ENCODE assay signal across 21 cellular contexts in genomic region chr20:55469074-55469473, GRCh38.
DNase-seq lines count a peak whose midpoint lies in the region; ATAC-seq, FAIRE-seq and TF ChIP-seq lines count a peak whose summit lies in the region.
"Had no signal": no experiment of that assay in that cellular context is flagged by ENCODE, and none has a peak within 500 bp of the region (broad histone marks: within the 10 kb centered on the region; RNA-seq: fewer than 3 reads in every experiment).

No MANE protein-coding gene starts in this region.

- H3K79me2 ChIP-seq in HepG2 (ENCODE audit: insufficient read depth, low read length) (no peaks in the 10 kb centered on the region), PC-9 (ENCODE audit: low read depth) (no peaks in the 10 kb centered on the region)

- CTCF ChIA-PET in HepG2 (lab: Yijun Ruan, JAX; ENCODE audit: low intra/inter-chr PET ratio, low total read pairs), result no interaction called here
- CTCF ChIA-PET in PC-9 (lab: Charles Lee), result no interaction called here

- H3K9me3 ChIP-seq in HepG2 (ENCODE audit: low read length) (peaks cover 85% of the 10 kb centered on the region), right lobe of liver (no peaks in the 10 kb centered on the region), WERI-Rb-1 (ENCODE audit: severe bottlenecking) (no peaks in the 10 kb centered on the region), PC-9 (ENCODE audit: insufficient read depth, low read depth) (no peaks in the 10 kb centered on the region)
- H3K9me3 ChIP-seq: A549; BLaER1 treated with 17β-estradiol and CSF1 and Interleukin-3, amounts not matched to agents 10 nM and 100 nM; Caco-2 had no signal

- no peak overlapping the region for H2AFZ ChIP-seq in HepG2 (ENCODE audit: low read length)
- no peak overlapping the region for H2AFZ ChIP-seq in PC-9

- H3K4me3 ChIP-seq in HepG2 (replicated peaks in 1 of 3; ENCODE audit: insufficient read depth in 1 of 3, low read depth in 2 of 3, low read length in 3 of 3), result no peak overlapping the region
- H3K4me3 ChIP-seq in right lobe of liver, result no peak overlapping the region
- H3K4me3 ChIP-seq in WERI-Rb-1 (ENCODE audit: low read depth, low read length), result no peak overlapping the region
- H3K4me3 ChIP-seq in PC-9, result no peak overlapping the region
- H3K4me3 ChIP-seq: A549; BLaER1 treated with 17β-estradiol and CSF1 and Interleukin-3, amounts not matched to agents 10 nM and 100 nM; GM12878 had no signal

- intact Hi-C loops in HepG2 (cut with micrococcal nuclease; ENCODE audit: unreplicated experiment) (no loop called here), right lobe of liver (cut with DNase I) (no loop called here), PC-9 (cut with micrococcal nuclease; ENCODE audit: unreplicated experiment) (no loop called here)

- TF ChIP-seq CTCF in HepG2 (CRISPR knock-in tag; IDR thresholded peaks at IDR 0.05) (no peak), right lobe of liver (IDR thresholded peaks at IDR 0.05) (no peak), WERI-Rb-1 (IDR thresholded peaks at IDR 0.05; ENCODE audit: low read depth, low read length) (no peak), PC-9 (conservative IDR thresholded peaks at IDR 0.05) (no peak)

- H3K9ac ChIP-seq in HepG2 (ENCODE audit: insufficient read depth, low read depth, low read length), result no peak overlapping the region
- H3K9ac ChIP-seq: BLaER1 treated with 17β-estradiol and CSF1 and Interleukin-3, amounts not matched to agents 10 nM and 100 nM had no signal

- TF ChIP-seq EP300 in HepG2 (IDR thresholded peaks at IDR 0.05; ENCODE audit: low read depth in 2 of 2, low read length in 2 of 2) (no peak), HepG2 (CRISPR knock-in tag; IDR thresholded peaks at IDR 0.05; ENCODE audit: borderline replicate concordance) (no peak)

- no peak overlapping the region for H3K4me2 ChIP-seq in HepG2 (ENCODE audit: low read depth, low read length)
- H3K4me2 ChIP-seq in PC-9, result no peak overlapping the region
- H3K4me2 ChIP-seq: A549; BLaER1 treated with 17β-estradiol and CSF1 and Interleukin-3, amounts not matched to agents 10 nM and 100 nM had no signal

- TF ChIP-seq POLR2A in HepG2 (IDR thresholded peaks at IDR 0.05; ENCODE audit: insufficient read depth in 1 of 2, low read depth in 2 of 2, low read length in 2 of 2) (no peak), right lobe of liver (IDR thresholded peaks at IDR 0.05) (no peak)

- no peak overlapping the region for H3K27ac ChIP-seq in HepG2 (ENCODE audit: extremely low read length, insufficient read depth, low read length)
- no peak overlapping the region for H3K27ac ChIP-seq in right lobe of liver
- H3K27ac ChIP-seq in WERI-Rb-1, result peak overlapping the region; percentile 44
- no peak overlapping the region for H3K27ac ChIP-seq in PC-9
- H3K27ac ChIP-seq: 22Rv1; A549; BLaER1 treated with 17β-estradiol and CSF1 and Interleukin-3, amounts not matched to agents 10 nM and 100 nM; C4-2B had no signal

- FAIRE-seq in HepG2 (lab: Jason Lieb, UNC), result no peak
- FAIRE-seq: A549, D721Med, GM12878, GM12892, GM18507 had no signal

- ATAC-seq in HepG2 (no peak), right lobe of liver (no peak)
- ATAC-seq: A549; CD8-positive, alpha-beta T cell; GM12878 had no signal

- H4K20me1 ChIP-seq in HepG2 (ENCODE audit: insufficient read depth, low read length) (no peaks in the 10 kb centered on the region), PC-9 (ENCODE audit: insufficient read depth) (no peaks in the 10 kb centered on the region; the same call in 1 of the 2 replicates)
- H4K20me1 ChIP-seq: BLaER1 treated with 17β-estradiol and CSF1 and Interleukin-3, amounts not matched to agents 10 nM and 100 nM had no signal

- H3K4me1 ChIP-seq in HepG2 (ENCODE audit: insufficient read depth, low read length) (peaks cover 66% of the 10 kb centered on the region), right lobe of liver (peaks cover 0 to 10% (median 3%) of the 10 kb centered on the region in 4 donors), PC-9 (replicated peaks; ENCODE audit: insufficient read depth) (no peaks in the 10 kb centered on the region)
- H3K4me1 ChIP-seq: A549; BLaER1 treated with 17β-estradiol and CSF1 and Interleukin-3, amounts not matched to agents 10 nM and 100 nM; Caco-2 had no signal

- H3K9me2 ChIP-seq in PC-9 (ENCODE audit: insufficient read depth), result no peaks in the 10 kb centered on the region

- BruUV-seq in HepG2 (replicated peaks; lab: Mats Ljungman, UMichigan) (no TSS peak), PC-9 (replicated peaks; lab: Mats Ljungman, UMichigan) (no TSS peak)

- H3K36me3 ChIP-seq in HepG2 (replicated peaks in 1 of 2; ENCODE audit: control insufficient read depth in 1 of 2, insufficient read depth in 2 of 2, low read length in 2 of 2) (no peaks in the 10 kb centered on the region), right lobe of liver (no peaks in the 10 kb centered on the region), WERI-Rb-1 (no peaks in the 10 kb centered on the region), PC-9 (ENCODE audit: low read depth) (no peaks in the 10 kb centered on the region)
- H3K36me3 ChIP-seq: BLaER1 treated with 17β-estradiol and CSF1 and Interleukin-3, amounts not matched to agents 10 nM and 100 nM had no signal

- TF ChIP-seq RAD21 in HepG2 (CRISPR knock-in tag; IDR thresholded peaks at IDR 0.05), result no peak

- in situ Hi-C loops in HepG2 (cut with HindIII; ENCODE audit: extremely low pct_ligation_motif_present, low pct_unique_long_range_greater_than_20kb), result no loop called here

- H3K27me3 ChIP-seq in HepG2 (ENCODE audit: control insufficient read depth in 1 of 2, insufficient read depth in 2 of 2, low read length in 2 of 2), result no peaks in the 10 kb centered on the region
- H3K27me3 ChIP-seq in right lobe of liver, result no peaks in the 10 kb centered on the region
- H3K27me3 ChIP-seq in WERI-Rb-1 (ENCODE audit: insufficient read depth, low read depth, severe bottlenecking), result peaks cover 5% of the 10 kb centered on the region
- H3K27me3 ChIP-seq in PC-9 (ENCODE audit: insufficient read depth, low read depth), result no peaks in the 10 kb centered on the region
- H3K27me3 ChIP-seq: BLaER1 treated with 17β-estradiol and CSF1 and Interleukin-3, amounts not matched to agents 10 nM and 100 nM had no signal

- no peaks in the 10 kb centered on the region for H3F3A ChIP-seq in PC-9 (ENCODE audit: insufficient read depth, low read depth)

- WGBS in HepG2 (ENCODE audit: low lambda C conversion rate), result 37% methylated on average over 2 of the region's 2 CpGs
- 78% methylated on average over 2 of the region's 2 CpGs for WGBS in right lobe of liver (ENCODE audit: insufficient coverage, low coverage, low lambda C conversion rate, missing lambda C conversion rate)

- DNase-seq in HepG2 (ENCODE audit: low spot score) (no peak), right lobe of liver (no peak), WERI-Rb-1 (peak; percentile 12), NCI-H510A treated with DMSO at 0.1 percent for 48 hours (lab: John Stamatoyannopoulos, UW) (no peak), PC-9 (no peak)
- DNase-seq: AML-193; Caco-2; Calu3; CD4-positive, alpha-beta T cell; CD8-positive, alpha-beta T cell; DND-41; EL; GDM1 had no signal

- POLR2A ChIA-PET in HepG2 (lab: Yijun Ruan, JAX) (no interaction called here), PC-9 (lab: Charles Lee; ENCODE audit: unreplicated experiment) (no interaction called here)

TF ChIP-seq in HepG2, 621 proteins besides CTCF, POLR2A, EP300 and RAD21 (continues in another document):
- TF ChIP-seq SOX13 (IDR thresholded peaks at IDR 0.05) (no peak), SOX13 (CRISPR knock-in tag; conservative IDR thresholded peaks at IDR 0.05 in 1 of 2, IDR thresholded peaks at IDR 0.05 in 1 of 2) (peak in 1 of 2 experiments; percentile 83; a peak in 2 of 4 replicates), FOXO1 (CRISPR knock-in tag; IDR thresholded peaks at IDR 0.05) (no peak), MLLT10 (CRISPR knock-in tag; IDR thresholded peaks at IDR 0.05) (no peak), FOXP4 (CRISPR knock-in tag; IDR thresholded peaks at IDR 0.05) (peak; percentile 42; the same call in 1 of the 2 replicates), KAT8 (CRISPR knock-in tag; IDR thresholded peaks at IDR 0.05) (0 out of 2 replicates have a peak, but pooled peaks have one; percentile 0), SAP130 (CRISPR knock-in tag; IDR thresholded peaks at IDR 0.05; ENCODE audit: low read depth) (0 out of 2 replicates have a peak, but pooled peaks have one; percentile 15)
- TF ChIP-seq, protein P1, sequence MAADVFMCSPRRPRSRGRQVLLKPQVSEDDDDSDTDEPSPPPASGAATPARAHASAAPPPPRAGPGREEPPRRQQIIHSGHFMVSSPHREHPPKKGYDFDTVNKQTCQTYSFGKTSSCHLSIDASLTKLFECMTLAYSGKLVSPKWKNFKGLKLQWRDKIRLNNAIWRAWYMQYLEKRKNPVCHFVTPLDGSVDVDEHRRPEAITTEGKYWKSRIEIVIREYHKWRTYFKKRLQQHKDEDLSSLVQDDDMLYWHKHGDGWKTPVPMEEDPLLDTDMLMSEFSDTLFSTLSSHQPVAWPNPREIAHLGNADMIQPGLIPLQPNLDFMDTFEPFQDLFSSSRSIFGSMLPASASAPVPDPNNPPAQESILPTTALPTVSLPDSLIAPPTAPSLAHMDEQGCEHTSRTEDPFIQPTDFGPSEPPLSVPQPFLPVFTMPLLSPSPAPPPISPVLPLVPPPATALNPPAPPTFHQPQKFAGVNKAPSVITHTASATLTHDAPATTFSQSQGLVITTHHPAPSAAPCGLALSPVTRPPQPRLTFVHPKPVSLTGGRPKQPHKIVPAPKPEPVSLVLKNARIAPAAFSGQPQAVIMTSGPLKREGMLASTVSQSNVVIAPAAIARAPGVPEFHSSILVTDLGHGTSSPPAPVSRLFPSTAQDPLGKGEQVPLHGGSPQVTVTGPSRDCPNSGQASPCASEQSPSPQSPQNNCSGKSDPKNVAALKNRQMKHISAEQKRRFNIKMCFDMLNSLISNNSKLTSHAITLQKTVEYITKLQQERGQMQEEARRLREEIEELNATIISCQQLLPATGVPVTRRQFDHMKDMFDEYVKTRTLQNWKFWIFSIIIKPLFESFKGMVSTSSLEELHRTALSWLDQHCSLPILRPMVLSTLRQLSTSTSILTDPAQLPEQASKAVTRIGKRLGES (CRISPR knock-in tag; IDR thresholded peaks at IDR 0.05; ENCODE audit: borderline replicate concordance), result no peak
